9 cellular contexts compared by ENCODE assay signal in the genomic region with DNA sequence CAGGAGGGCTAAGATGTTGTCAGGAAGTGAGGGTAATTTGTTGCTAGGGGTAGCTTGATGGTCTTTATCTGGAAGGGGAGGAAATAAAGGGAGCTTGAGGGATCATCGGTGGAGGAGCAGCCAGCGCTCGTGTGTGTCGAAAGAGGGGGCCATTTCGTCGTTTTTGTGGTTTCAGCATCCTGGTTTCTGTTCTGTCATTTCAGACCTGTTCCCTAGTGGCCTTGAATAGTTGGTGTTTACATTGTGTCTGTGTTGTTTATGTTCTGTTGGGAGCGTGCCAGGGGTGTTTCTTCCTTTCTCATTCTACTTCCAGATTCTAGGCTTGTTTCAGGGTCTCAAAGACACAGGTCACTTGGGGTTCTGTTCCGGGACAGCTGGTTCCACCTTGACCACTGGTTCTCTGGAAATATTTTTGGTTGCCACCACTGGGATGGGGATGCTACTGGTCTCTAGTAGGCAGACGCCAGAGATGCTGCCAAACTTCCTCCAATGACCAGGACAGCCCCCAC.
DNase-seq lines count a peak whose midpoint lies in the region; ATAC-seq and TF ChIP-seq lines count a peak whose summit lies in the region.
"Had no signal": no experiment of that assay in that cellular context is flagged by ENCODE, and none has a peak within 500 bp of the region (broad histone marks: within the 10 kb centered on the region; RNA-seq: fewer than 3 reads in every experiment).

No MANE protein-coding gene starts in this region.

- peak in 3 of 6 experiments; percentile 24 to 41 (median 29) for TF ChIP-seq CTCF in adrenal gland (IDR thresholded peaks at IDR 0.05)
- TF ChIP-seq CTCF in mucosa of descending colon (IDR thresholded peaks at IDR 0.05) = no peak
- TF ChIP-seq CTCF in HFFc6 (IDR thresholded peaks at IDR 0.05) = no peak

- 54 to 60% (median 58%) methylated on average over 9 of the region's 9 CpGs for WGBS in adrenal gland, 4 donors

- H3K36me3 Mint-ChIP-seq in activated CD8-positive, alpha-beta memory T cell treated with anti-CD3 and anti-CD28 coated beads, Interleukin-2, amount 10 ng/mL, durations not matched to agents 7 days and 5 days = no peaks in the 10 kb centered on the region
- H3K36me3 Mint-ChIP-seq in HFFc6 (ENCODE audit: low read depth) = peaks cover 16% of the 10 kb centered on the region
- H3K36me3 Mint-ChIP-seq: natural killer cell had no signal

- H3K9me3 ChIP-seq in adrenal gland (replicated peaks in 1 of 3) (no peaks in the 10 kb centered on the region), mucosa of descending colon (no peaks in the 10 kb centered on the region)

- H3K27ac Mint-ChIP-seq in activated CD8-positive, alpha-beta memory T cell treated with anti-CD3 and anti-CD28 coated beads, Interleukin-2, amount 10 ng/mL, durations not matched to agents 7 days and 5 days = no peak overlapping the region
- H3K27ac Mint-ChIP-seq in HFFc6 = no peak overlapping the region
- H3K27ac Mint-ChIP-seq: natural killer cell had no signal

- H3K36me3 ChIP-seq in adrenal gland (replicated peaks in 1 of 2) = no peaks in the 10 kb centered on the region
- H3K36me3 ChIP-seq in mucosa of descending colon (ENCODE audit: low read depth) = no peaks in the 10 kb centered on the region

- H3K27me3 Mint-ChIP-seq in activated CD8-positive, alpha-beta memory T cell treated with anti-CD3 and anti-CD28 coated beads, Interleukin-2, amount 10 ng/mL, durations not matched to agents 7 days and 5 days = peaks cover 5% of the 10 kb centered on the region
- H3K27me3 Mint-ChIP-seq in HFFc6 (ENCODE audit: insufficient read depth) = no peaks in the 10 kb centered on the region

- H3K4me3 ChIP-seq in adrenal gland (no peak overlapping the region), mucosa of descending colon (no peak overlapping the region)

- DNase-seq in activated CD8-positive, alpha-beta memory T cell treated with anti-CD3 and anti-CD28 coated beads, Interleukin-2, amount 10 ng/mL, durations not matched to agents 7 days and 5 days = peak; percentile 42
- no peak for DNase-seq in activated CD8-positive, alpha-beta memory T cell treated with anti-CD3 and anti-CD28 coated beads, Interleukin-2, amount 50 U/mL, for 4 hours
- DNase-seq in Kasumi-1 (lab: John Stamatoyannopoulos, UW) (peak; percentile 87 to 90), adrenal gland (peak in 4 of 7 donors; percentile 43 to 73 (median 52)), mucosa of descending colon (peak in 2 of 3 donors; percentile 43 to 59), HFFc6 (no peak)
- no peak for DNase-seq in stimulated activated naive CD8-positive, alpha-beta T cell treated with anti-CD3 and anti-CD28 coated beads, Interleukin-15, Interleukin-2, amounts not matched to agents 100 U/mL and 50 U/mL, for 24 hours
- DNase-seq in activated T-cell treated with anti-CD3 and anti-CD28 coated beads, Interleukin-2, amount 50 U/mL, for 1 hour = no peak
- DNase-seq: natural killer cell had no signal

- intact Hi-C loops in adrenal gland (cut with DNase I) = no loop called here
- intact Hi-C loops in mucosa of descending colon (cut with DNase I, micrococcal nuclease) = no loop called here

- no peaks in the 10 kb centered on the region for H3K27me3 ChIP-seq in adrenal gland

- no peaks in the 10 kb centered on the region for H3K4me1 ChIP-seq in adrenal gland (replicated peaks in 1 of 2)
- no peaks in the 10 kb centered on the region for H3K4me1 ChIP-seq in mucosa of descending colon (ENCODE audit: low read depth)

- H3K9me3 Mint-ChIP-seq in activated CD8-positive, alpha-beta memory T cell treated with anti-CD3 and anti-CD28 coated beads, Interleukin-2, amount 10 ng/mL, durations not matched to agents 7 days and 5 days (ENCODE audit: low read depth) = peaks cover 6% of the 10 kb centered on the region
- peaks cover 15% of the 10 kb centered on the region for H3K9me3 Mint-ChIP-seq in HFFc6
- H3K9me3 Mint-ChIP-seq: natural killer cell had no signal

- peak overlapping the region in 2 of 5 donors; percentile 21 to 39 for H3K27ac ChIP-seq in adrenal gland

- CTCF ChIA-PET in activated CD8-positive, alpha-beta memory T cell treated with anti-CD3 and anti-CD28 coated beads, Interleukin-2, amount 10 ng/mL, durations not matched to agents 7 days and 5 days (lab: Charles Lee) = no interaction called here

- peaks cover 4% of the 10 kb centered on the region for H3K4me1 Mint-ChIP-seq in activated CD8-positive, alpha-beta memory T cell treated with anti-CD3 and anti-CD28 coated beads, Interleukin-2, amount 10 ng/mL, durations not matched to agents 7 days and 5 days
- peaks cover 16% of the 10 kb centered on the region for H3K4me1 Mint-ChIP-seq in HFFc6 (ENCODE audit: low read depth)

- ATAC-seq in activated CD8-positive, alpha-beta memory T cell treated with anti-CD3 and anti-CD28 coated beads, Interleukin-2, amount 10 ng/mL, durations not matched to agents 7 days and 5 days = no peak
- ATAC-seq in mucosa of descending colon = peak; percentile 62
- no peak for ATAC-seq in stimulated activated naive CD8-positive, alpha-beta T cell treated with anti-CD3 and anti-CD28 coated beads, Interleukin-15, Interleukin-2, amounts not matched to agents 100 U/mL and 50 U/mL, for 24 hours

- TF ChIP-seq POLR2A in adrenal gland (IDR thresholded peaks at IDR 0.05) = no peak

- H3K4me3 Mint-ChIP-seq in activated CD8-positive, alpha-beta memory T cell treated with anti-CD3 and anti-CD28 coated beads, Interleukin-2, amount 10 ng/mL, durations not matched to agents 7 days and 5 days = no peak overlapping the region
- H3K4me3 Mint-ChIP-seq in HFFc6 = no peak overlapping the region
- H3K4me3 Mint-ChIP-seq: natural killer cell had no signal

Comparison
In these comparisons a context has a peak if more than half of its experiments do, and no peak if none do; other contexts are left out.
1. DNase-seq: peak in activated CD8-positive, alpha-beta memory T cell treated with anti-CD3 and anti-CD28 coated beads, Interleukin-2, amount 10 ng/mL, durations not matched to agents 7 days and 5 days (single experiment), Kasumi-1 (2 of 2), adrenal gland (4 of 7) and mucosa of descending colon (2 of 3); none in activated CD8-positive, alpha-beta memory T cell treated with anti-CD3 and anti-CD28 coated beads, Interleukin-2, amount 50 U/mL, for 4 hours (single experiment), HFFc6 (single experiment), stimulated activated naive CD8-positive, alpha-beta T cell treated with anti-CD3 and anti-CD28 coated beads, Interleukin-15, Interleukin-2, amounts not matched to agents 100 U/mL and 50 U/mL, for 24 hours (single experiment) and activated T-cell treated with anti-CD3 and anti-CD28 coated beads, Interleukin-2, amount 50 U/mL, for 1 hour (single experiment).